In genomic region chr12:107992870-107993451, GRCh38 we compare ENCODE assay signal across 8 cellular contexts.
DNase-seq lines count a peak whose midpoint lies in the region; ATAC-seq and TF ChIP-seq lines count a peak whose summit lies in the region.

No MANE protein-coding gene starts in this region.

- no peak overlapping the region for H3K4me3 Mint-ChIP-seq in natural killer cell

- no peaks in the 10 kb centered on the region for H3K4me1 Mint-ChIP-seq in natural killer cell

- H3K27ac Mint-ChIP-seq in natural killer cell = no peak overlapping the region

- no peak overlapping the region for H3K4me3 ChIP-seq in cardiac fibroblast (replicated peaks in 1 of 2; ENCODE audit: low read depth in 2 of 2, low read length in 2 of 2)

- intact Hi-C loops in natural killer cell (cut with micrococcal nuclease) = loop anchor here (5.0 kb wide), 1 partner anchor 504 kb away; no protein-coding TSS in a partner anchor

- peaks cover 42 to 56% of the 10 kb centered on the region in 2 donors for H3K27me3 Mint-ChIP-seq in natural killer cell (ENCODE audit: low read depth in 2 of 2)

- peaks cover 0 to 2% of the 10 kb centered on the region in 2 donors for H3K9me3 Mint-ChIP-seq in natural killer cell

- ATAC-seq in HG02588 (IDR thresholded peaks at IDR 0.05; ENCODE audit: unreplicated experiment) (peak; percentile 51), natural killer cell (peak in 2 of 3 donors; percentile 32 to 65)

- H3K36me3 Mint-ChIP-seq in natural killer cell = no peaks in the 10 kb centered on the region

- DNase-seq in DMS53 treated with DMSO at 0.1 percent for 48 hours (lab: John Stamatoyannopoulos, UW; ENCODE audit: unreplicated experiment) (peak; percentile 37), NCI-H524 treated with DMSO at 0.1 percent for 48 hours (lab: John Stamatoyannopoulos, UW) (peak; percentile 39), cardiac fibroblast (ENCODE audit: low read depth in 2 of 2) (peak; percentile 13 to 14), natural killer cell (no peak), middle frontal gyrus (ENCODE audit: extremely low spot score, low spot score) (no peak), cortex of kidney (lab: John Stamatoyannopoulos, UW) (no peak)
- no peak for DNase-seq in stimulated activated naive CD4-positive, alpha-beta T cell (lab: John Stamatoyannopoulos, UW)

- TF ChIP-seq CTCF in cardiac fibroblast (IDR thresholded peaks at IDR 0.05; ENCODE audit: low read depth, low read length) (peak; percentile 32), natural killer cell (IDR thresholded peaks at IDR 0.05) (no peak)

Comparison
In these comparisons a context has a peak if more than half of its experiments do, and no peak if none do; other contexts are left out.
1. DNase-seq: peak in DMS53 treated with DMSO at 0.1 percent for 48 hours (single experiment), NCI-H524 treated with DMSO at 0.1 percent for 48 hours (single experiment) and cardiac fibroblast (2 of 2); none in natural killer cell (single experiment), middle frontal gyrus (single experiment), cortex of kidney (single experiment) and stimulated activated naive CD4-positive, alpha-beta T cell (0 of 6).